Comparison of ENCODE assay signal across 15 cellular contexts in the genomic region with DNA sequence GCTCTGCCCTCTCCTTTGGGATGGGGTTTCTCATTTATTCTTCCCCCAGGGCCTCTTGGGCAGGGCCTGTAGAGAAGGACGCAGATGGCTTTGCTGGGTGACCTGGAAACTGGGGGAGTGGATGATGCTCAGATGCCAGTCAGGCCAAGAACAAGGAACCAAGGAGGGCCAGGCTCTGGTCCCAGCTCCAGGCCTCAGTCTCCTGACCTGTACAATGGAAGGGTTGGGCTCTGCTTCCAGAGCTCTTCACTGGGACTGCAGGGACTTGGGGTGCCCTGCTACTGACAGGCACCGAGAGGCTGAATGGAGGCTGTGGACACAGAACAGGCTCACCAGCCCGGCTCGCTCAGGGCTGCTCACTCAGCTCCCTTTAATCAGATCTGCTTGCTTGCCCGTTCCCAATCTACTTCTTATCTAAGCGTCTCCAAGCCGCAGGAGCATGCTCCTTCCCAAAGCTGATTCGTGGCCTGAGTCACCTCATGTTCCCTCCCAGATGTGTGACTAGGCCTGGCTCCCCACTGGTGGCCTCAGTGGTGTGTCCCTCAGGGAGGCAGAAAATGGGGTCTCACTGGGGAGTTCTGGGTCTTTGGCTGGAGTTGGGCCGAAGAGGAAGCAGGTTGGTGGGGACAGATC.
A peak's percentile ranks its signal among the peaks of the same experiment; 100 is the strongest.
DNase-seq lines count a peak whose midpoint lies in the region; ATAC-seq, FAIRE-seq and TF ChIP-seq lines count a peak whose summit lies in the region.
"Had no signal": no experiment of that assay in that cellular context is flagged by ENCODE, and none has a peak within 500 bp of the region (broad histone marks: within the 10 kb centered on the region; RNA-seq: fewer than 3 reads in every experiment).

No MANE protein-coding gene starts in this region.

- peaks cover 10 to 23% of the 10 kb centered on the region in 2 experiments; a peak in 4 of 5 replicates for H3K4me1 ChIP-seq in K562 (replicated peaks in 1 of 2; ENCODE audit: control insufficient read depth in 2 of 2, insufficient read depth in 2 of 2, low read length in 2 of 2)
- H3K4me1 ChIP-seq in spleen, result no peaks in the 10 kb centered on the region

- no peaks in the 10 kb centered on the region for H3K4me1 Mint-ChIP-seq in activated naive CD8-positive, alpha-beta T cell treated with anti-CD3 and anti-CD28 coated beads, Interleukin-2, amount 10 ng/mL, durations not matched to agents 7 days and 5 days
- H3K4me1 Mint-ChIP-seq in activated naive CD8-positive, alpha-beta T cell treated with anti-CD3 and anti-CD28 coated beads, Interleukin-2, amount 50 U/mL, for 24 hours, result no peaks in the 10 kb centered on the region

- H3K36me3 Mint-ChIP-seq in activated naive CD8-positive, alpha-beta T cell treated with anti-CD3 and anti-CD28 coated beads, Interleukin-2, amount 10 ng/mL, durations not matched to agents 7 days and 5 days, result no peaks in the 10 kb centered on the region
- no peaks in the 10 kb centered on the region for H3K36me3 Mint-ChIP-seq in activated naive CD8-positive, alpha-beta T cell treated with anti-CD3 and anti-CD28 coated beads, Interleukin-2, amount 50 U/mL, for 24 hours (ENCODE audit: low read depth)

- POLR2A ChIA-PET in activated naive CD8-positive, alpha-beta T cell treated with anti-CD3 and anti-CD28 coated beads, Interleukin-2, amount 10 ng/mL, durations not matched to agents 7 days and 5 days (lab: Charles Lee), result no interaction called here
- POLR2A ChIA-PET in K562 (lab: Yijun Ruan, JAX), result interaction anchor here (0.6 to 1.5 kb wide), 6 partner anchors 17 to 582 kb away, joined by 3 to 5 read pairs (median 3); no protein-coding TSS in a partner anchor

- CTCF ChIA-PET in K562 (lab: Yijun Ruan, JAX; ENCODE audit: low intra/inter-chr PET ratio), result no interaction called here

- TF ChIP-seq CTCF in K562 (IDR thresholded peaks at IDR 0.05 in 2 of 3, conservative IDR thresholded peaks at IDR 0.05 in 1 of 3; ENCODE audit: insufficient read depth in 2 of 3, low read depth in 1 of 3, low read length in 3 of 3) (no peak), spleen (IDR thresholded peaks at IDR 0.05 in 8 of 11, conservative IDR thresholded peaks at IDR 0.05 in 3 of 11) (no peak), WERI-Rb-1 (IDR thresholded peaks at IDR 0.05; ENCODE audit: low read depth, low read length) (no peak)

- intact Hi-C loops in K562 (cut with micrococcal nuclease) (no loop called here), spleen (cut with DNase I; ENCODE audit: low total_unique reads) (no loop called here)

- no peak for ATAC-seq in activated naive CD8-positive, alpha-beta T cell treated with anti-CD3 and anti-CD28 coated beads, Interleukin-2, amount 10 ng/mL, durations not matched to agents 7 days and 5 days (ENCODE audit: low read depth)
- no peak for ATAC-seq in activated naive CD8-positive, alpha-beta T cell treated with anti-CD3 and anti-CD28 coated beads, Interleukin-2, amount 50 U/mL, for 24 hours
- ATAC-seq in K562 (peak; percentile 75), HG03439 (IDR thresholded peaks at IDR 0.05; ENCODE audit: unreplicated experiment) (no peak)

- peak; percentile 4 for DNase-seq in activated naive CD8-positive, alpha-beta T cell treated with anti-CD3 and anti-CD28 coated beads, Interleukin-2, amount 10 ng/mL, durations not matched to agents 7 days and 5 days
- no peak for DNase-seq in activated naive CD8-positive, alpha-beta T cell treated with anti-CD3 and anti-CD28 coated beads, Interleukin-2, amount 50 U/mL, for 24 hours
- DNase-seq in HUDEP-2 (lab: John Stamatoyannopoulos, UW; ENCODE audit: unreplicated experiment in 76 of 76), result peak in 58 of 76 experiments; percentile 6 to 73 (median 32)
- peak; percentile 45 to 76 (median 53) for DNase-seq in K562 (ENCODE audit: extremely low read depth in 1 of 4, low spot score in 3 of 4)
- peak; percentile 33 for DNase-seq in spleen
- no peak for DNase-seq in WERI-Rb-1
- DNase-seq: CD4-positive, alpha-beta T cell; DMS79; GF-D8; NCI-H1105; NCI-H1694 treated with DMSO at 0.1 percent for 48 hours; PC-9; SHP77 had no signal

- TF ChIP-seq RAD21 in K562 (CRISPR knock-in tag; conservative IDR thresholded peaks at IDR 0.05 in 1 of 2, IDR thresholded peaks at IDR 0.05 in 1 of 2), result no peak

- H4K20me1 ChIP-seq in K562 (replicated peaks; ENCODE audit: control insufficient read depth, insufficient read depth, low read length), result no peaks in the 10 kb centered on the region

- no peak overlapping the region for H3K27ac Mint-ChIP-seq in activated naive CD8-positive, alpha-beta T cell treated with anti-CD3 and anti-CD28 coated beads, Interleukin-2, amount 10 ng/mL, durations not matched to agents 7 days and 5 days
- no peak overlapping the region for H3K27ac Mint-ChIP-seq in activated naive CD8-positive, alpha-beta T cell treated with anti-CD3 and anti-CD28 coated beads, Interleukin-2, amount 50 U/mL, for 24 hours
- H3K27ac Mint-ChIP-seq: CD4-positive, alpha-beta T cell had no signal

- in situ Hi-C loops in K562 (cut with MboI), result no loop called here

- TF ChIP-seq POLR2A in K562 (conservative IDR thresholded peaks at IDR 0.05), result no peak
- no peak for TF ChIP-seq POLR2A in spleen (IDR thresholded peaks at IDR 0.05)

- no peaks in the 10 kb centered on the region for H3K9me1 ChIP-seq in K562 (ENCODE audit: control insufficient read depth, insufficient read depth, low read length)

- TF ChIP-seq EP300 in K562 (IDR thresholded peaks at IDR 0.05; ENCODE audit: low read length), result no peak

- H3K9me3 ChIP-seq in K562 (replicated peaks; ENCODE audit: control insufficient read depth, insufficient read depth, low read depth, low read length) (no peaks in the 10 kb centered on the region), spleen (no peaks in the 10 kb centered on the region), WERI-Rb-1 (ENCODE audit: severe bottlenecking) (no peaks in the 10 kb centered on the region)

- H3K27ac ChIP-seq in K562 (ENCODE audit: extremely low read depth, low read depth, low read length) (no peak overlapping the region), spleen (no peak overlapping the region), WERI-Rb-1 (no peak overlapping the region)
- H3K27ac ChIP-seq: KMS-11, PC-9 had no signal

- peak overlapping the region in 1 of 2 experiments; percentile 47; a peak in 1 of 4 replicates for H3K9ac ChIP-seq in K562 (ENCODE audit: insufficient read depth in 1 of 2, low read depth in 2 of 2, low read length in 2 of 2)
- H3K9ac ChIP-seq: KMS-11 had no signal

- H3K27me3 ChIP-seq in K562 (ENCODE audit: control insufficient read depth in 2 of 2, insufficient read depth in 2 of 2, low read length in 2 of 2), result no peaks in the 10 kb centered on the region
- no peaks in the 10 kb centered on the region for H3K27me3 ChIP-seq in spleen (replicated peaks in 1 of 7)
- no peaks in the 10 kb centered on the region for H3K27me3 ChIP-seq in WERI-Rb-1 (ENCODE audit: insufficient read depth, low read depth, severe bottlenecking)

- H3K36me3 ChIP-seq in K562 (ENCODE audit: control insufficient read depth, insufficient read depth, low read length) (no peaks in the 10 kb centered on the region), spleen (no peaks in the 10 kb centered on the region), WERI-Rb-1 (no peaks in the 10 kb centered on the region)

- peak overlapping the region; percentile 79 for H2AFZ ChIP-seq in K562 (ENCODE audit: low read depth, low read length)
- H2AFZ ChIP-seq: PC-9 had no signal

- peak overlapping the region; percentile 29 for H3K4me2 ChIP-seq in K562 (ENCODE audit: insufficient read depth, low read length)
- H3K4me2 ChIP-seq: KMS-11, PC-9 had no signal

- WGBS in K562 (ENCODE audit: insufficient coverage, low coverage, missing lambda C conversion rate), result 0% methylated on average over 8 of the region's 9 CpGs
- 62 to 92% (median 74%) methylated on average over 9 of the region's 9 CpGs for WGBS in spleen, 5 donors

- H3K9me3 Mint-ChIP-seq in activated naive CD8-positive, alpha-beta T cell treated with anti-CD3 and anti-CD28 coated beads, Interleukin-2, amount 10 ng/mL, durations not matched to agents 7 days and 5 days, result no peaks in the 10 kb centered on the region
- H3K9me3 Mint-ChIP-seq in activated naive CD8-positive, alpha-beta T cell treated with anti-CD3 and anti-CD28 coated beads, Interleukin-2, amount 50 U/mL, for 24 hours, result no peaks in the 10 kb centered on the region
- H3K9me3 Mint-ChIP-seq: CD4-positive, alpha-beta T cell had no signal

- no TSS peak for BruUV-seq in K562 (replicated peaks; lab: Mats Ljungman, UMichigan)

- FAIRE-seq in K562 (lab: Jason Lieb, UNC), result peak; percentile 74

- no peak overlapping the region for H3K4me3 Mint-ChIP-seq in activated naive CD8-positive, alpha-beta T cell treated with anti-CD3 and anti-CD28 coated beads, Interleukin-2, amount 10 ng/mL, durations not matched to agents 7 days and 5 days
- H3K4me3 Mint-ChIP-seq in activated naive CD8-positive, alpha-beta T cell treated with anti-CD3 and anti-CD28 coated beads, Interleukin-2, amount 50 U/mL, for 24 hours, result no peak overlapping the region
- H3K4me3 Mint-ChIP-seq: CD4-positive, alpha-beta T cell had no signal

- H3K79me2 ChIP-seq in K562 (ENCODE audit: control insufficient read depth, insufficient read depth, low read length), result no peaks in the 10 kb centered on the region

- H3K4me3 ChIP-seq in K562 (no peak overlapping the region), spleen (no peak overlapping the region), WERI-Rb-1 (ENCODE audit: low read depth, low read length) (no peak overlapping the region)
- H3K4me3 ChIP-seq: PC-9 had no signal

- H3K27me3 Mint-ChIP-seq in activated naive CD8-positive, alpha-beta T cell treated with anti-CD3 and anti-CD28 coated beads, Interleukin-2, amount 10 ng/mL, durations not matched to agents 7 days and 5 days, result peaks cover 4% of the 10 kb centered on the region
- H3K27me3 Mint-ChIP-seq in activated naive CD8-positive, alpha-beta T cell treated with anti-CD3 and anti-CD28 coated beads, Interleukin-2, amount 50 U/mL, for 24 hours, result no peaks in the 10 kb centered on the region
- H3K27me3 Mint-ChIP-seq: CD4-positive, alpha-beta T cell had no signal

TF ChIP-seq in K562, 482 proteins besides CTCF, POLR2A, EP300 and RAD21 (continues in another document):
- no peak for TF ChIP-seq ZNF696 (CRISPR knock-in tag; conservative IDR thresholded peaks at IDR 0.05)
- TF ChIP-seq KLF13 (tag; IDR thresholded peaks at IDR 0.05; ENCODE audit: borderline replicate concordance, low read depth), result no peak
- TF ChIP-seq ZFX (CRISPR knock-in tag; IDR thresholded peaks at IDR 0.05), result peak; percentile 71
- TF ChIP-seq POLR2AphosphoS5 (IDR thresholded peaks at IDR 0.05; ENCODE audit: control insufficient read depth, insufficient read depth, low read depth, low read length), result no peak
- no peak for TF ChIP-seq NBN (IDR thresholded peaks at IDR 0.05; ENCODE audit: low read depth)

Comparison
In these comparisons a context has a peak if more than half of its experiments do, and no peak if none do; other contexts are left out.
1. DNase-seq: peak in activated naive CD8-positive, alpha-beta T cell treated with anti-CD3 and anti-CD28 coated beads, Interleukin-2, amount 10 ng/mL, durations not matched to agents 7 days and 5 days (single experiment), HUDEP-2 (58 of 76), K562 (4 of 4) and spleen (single experiment); none in activated naive CD8-positive, alpha-beta T cell treated with anti-CD3 and anti-CD28 coated beads, Interleukin-2, amount 50 U/mL, for 24 hours (single experiment) and WERI-Rb-1 (single experiment).